ENCODE assay signal across 12 cellular contexts in genomic region chr11:31233425-31233824, GRCh38.
DNase-seq lines count a peak whose midpoint lies in the region; ATAC-seq and TF ChIP-seq lines count a peak whose summit lies in the region.
"Had no signal": no experiment of that assay in that cellular context is flagged by ENCODE, and none has a peak within 500 bp of the region (broad histone marks: within the 10 kb centered on the region; RNA-seq: fewer than 3 reads in every experiment).

No MANE protein-coding gene starts in this region.

- no peaks in the 10 kb centered on the region for H3K79me1 ChIP-seq in neuronal stem cell (ENCODE audit: low read depth, low read length)

- H3K4me1 ChIP-seq in neuronal stem cell (ENCODE audit: control insufficient read depth in 2 of 2, insufficient read depth in 1 of 2, low read depth in 1 of 2, low read length in 2 of 2): peaks cover 5 to 25% of the 10 kb centered on the region in 2 donors
- H3K4me1 ChIP-seq: left lung had no signal

- H2BK12ac ChIP-seq in neuronal stem cell (ENCODE audit: low read length): no peak overlapping the region

- H2AK5ac ChIP-seq in neuronal stem cell (ENCODE audit: low read depth, low read length): no peak overlapping the region

- H2BK5ac ChIP-seq in neuronal stem cell (ENCODE audit: low read length): no peak overlapping the region

- no peak overlapping the region for H3K4me2 ChIP-seq in neuronal stem cell (ENCODE audit: insufficient read depth, low read length, poor library complexity, severe bottlenecking)

- ATAC-seq in HG03521 (IDR thresholded peaks at IDR 0.05; ENCODE audit: unreplicated experiment): no peak
- ATAC-seq: left lung had no signal

- no peak overlapping the region for H2BK120ac ChIP-seq in neuronal stem cell (ENCODE audit: low read depth, low read length)

- peaks cover 0 to 4% of the 10 kb centered on the region in 2 donors for H3K9me3 ChIP-seq in neuronal stem cell (replicated peaks in 1 of 2; ENCODE audit: control insufficient read depth in 2 of 2, insufficient read depth in 1 of 2, low read depth in 1 of 2, low read length in 2 of 2)
- H3K9me3 ChIP-seq: left lung had no signal

- in situ Hi-C loops in G401 (cut with HindIII; ENCODE audit: low sequenced_read_pairs): no loop called here

- peak; percentile 51 for TF ChIP-seq CTCF in LNCAP (IDR thresholded peaks at IDR 0.05)

- no peak overlapping the region for H3K23ac ChIP-seq in neuronal stem cell (ENCODE audit: low read depth, low read length, poor library complexity)

- H3K4me3 ChIP-seq in neuronal stem cell (ENCODE audit: low read length in 2 of 2): no peak overlapping the region
- H3K4me3 ChIP-seq: left lung, SK-N-MC had no signal

- no peak overlapping the region for H4K91ac ChIP-seq in neuronal stem cell (ENCODE audit: low read depth, low read length, poor library complexity)

- no peak overlapping the region for H3K4ac ChIP-seq in neuronal stem cell (ENCODE audit: low read length)

- H4K8ac ChIP-seq in neuronal stem cell (ENCODE audit: low read depth, low read length): no peak overlapping the region

- no peak overlapping the region for H3K14ac ChIP-seq in neuronal stem cell (ENCODE audit: low read length)

- H2BK15ac ChIP-seq in neuronal stem cell (ENCODE audit: low read length): no peak overlapping the region

- H3K27me3 ChIP-seq in neuronal stem cell (ENCODE audit: control insufficient read depth in 3 of 3, insufficient read depth in 3 of 3, low read depth in 1 of 3, low read length in 3 of 3): no peaks in the 10 kb centered on the region
- H3K27me3 ChIP-seq: left lung had no signal

- no peaks in the 10 kb centered on the region for H3K36me3 ChIP-seq in neuronal stem cell (replicated peaks in 1 of 2; ENCODE audit: control insufficient read depth in 2 of 2, insufficient read depth in 2 of 2, low read length in 2 of 2)
- H3K36me3 ChIP-seq: left lung had no signal

- DNase-seq in NCI-H2227 (lab: John Stamatoyannopoulos, UW; ENCODE audit: unreplicated experiment) (peak; percentile 6), NCI-H2227 treated with DMSO at 0.1 percent for 48 hours (lab: John Stamatoyannopoulos, UW) (no peak), astrocyte of the hippocampus (ENCODE audit: low read depth, low spot score) (peak; percentile 11), neuronal stem cell (ENCODE audit: low spot score) (no peak), G401 (ENCODE audit: low spot score) (no peak), NCI-H1092 (lab: John Stamatoyannopoulos, UW) (no peak)
- DNase-seq: amniotic stem cell, left lung, NCI-H1092 treated with DMSO at 0.1 percent for 48 hours had no signal

- peak overlapping the region; percentile 12 for H2AFZ ChIP-seq in neuronal stem cell (ENCODE audit: low read length)

- H3K9ac ChIP-seq in neuronal stem cell (ENCODE audit: low read depth, low read length, poor library complexity): no peak overlapping the region

- H3K27ac ChIP-seq in neuronal stem cell (replicated peaks; ENCODE audit: low read length): no peak overlapping the region
- H3K27ac ChIP-seq: left lung, SK-N-MC had no signal

- no peak overlapping the region for H3K18ac ChIP-seq in neuronal stem cell (ENCODE audit: low read length)

Comparison
In these comparisons a context has a peak if more than half of its experiments do, and no peak if none do; other contexts are left out.
1. DNase-seq: peak in NCI-H2227 (single experiment) and astrocyte of the hippocampus (single experiment); none in NCI-H2227 treated with DMSO at 0.1 percent for 48 hours (single experiment), neuronal stem cell (single experiment), G401 (single experiment) and NCI-H1092 (single experiment).